15 cellular contexts compared by ENCODE assay signal in genomic region chr4:37653601-37654000, GRCh38. TPM values are rescaled to one million over a fixed set of nuclear protein-coding genes. Genes with fewer than 3 reads are reported as not detected.
A peak's percentile ranks its signal among the peaks of the same experiment; 100 is the strongest.
DNase-seq lines count a peak whose midpoint lies in the region; ATAC-seq and TF ChIP-seq lines count a peak whose summit lies in the region.
"Had no signal": no experiment of that assay in that cellular context is flagged by ENCODE, and none has a peak within 500 bp of the region (broad histone marks: within the 10 kb centered on the region; RNA-seq: fewer than 3 reads in every experiment).

No MANE protein-coding gene starts in this region.

- TF ChIP-seq CTCF in hepatocyte (IDR thresholded peaks at IDR 0.05; ENCODE audit: poor library complexity): no peak

- no peak overlapping the region for H3K4me3 Mint-ChIP-seq in T-helper 17 cell
- H3K4me3 Mint-ChIP-seq: effector memory CD8-positive, alpha-beta T cell; nephron had no signal

- H3K4me2 ChIP-seq in mesendoderm (ENCODE audit: low read length) (no peak overlapping the region), hepatocyte (no peak overlapping the region)
- H3K4me2 ChIP-seq: smooth muscle cell had no signal

- H3K9me3 ChIP-seq in HUES6 (ENCODE audit: control insufficient read depth, insufficient read depth, low read depth, low read length) (peaks cover 35% of the 10 kb centered on the region), T-helper 17 cell (ENCODE audit: control insufficient read depth, low read length, poor library complexity, severe bottlenecking) (no peaks in the 10 kb centered on the region), hepatocyte (ENCODE audit: low read depth) (no peaks in the 10 kb centered on the region)
- H3K9me3 ChIP-seq: SJSA1 had no signal

- no peak overlapping the region for H3K18ac ChIP-seq in mesendoderm (ENCODE audit: low read length)

- H3K4me3 ChIP-seq in HUES6 (ENCODE audit: low read depth, low read length): no peak overlapping the region
- no peak overlapping the region for H3K4me3 ChIP-seq in mesendoderm (ENCODE audit: low read length)
- H3K4me3 ChIP-seq in hepatocyte: no peak overlapping the region
- H3K4me3 ChIP-seq: left lung, SJSA1, smooth muscle cell, thoracic aorta had no signal

- H2BK5ac ChIP-seq in mesendoderm (ENCODE audit: low read length): no peak overlapping the region

- no peak overlapping the region for H4K8ac ChIP-seq in mesendoderm (ENCODE audit: low read depth, low read length)

- H3K4ac ChIP-seq in mesendoderm (ENCODE audit: low read depth, low read length): no peak overlapping the region

- WGBS in mesendoderm (ENCODE audit: extremely low coverage, insufficient coverage, low lambda C conversion rate): no CpG with 5 or more reads among the region's 1 CpG
- WGBS in hepatocyte (ENCODE audit: low lambda C conversion rate, missing lambda C conversion rate): 71% methylated on average over 1 of the region's 1 CpG

- peaks cover 8% of the 10 kb centered on the region for H3K79me1 ChIP-seq in mesendoderm (ENCODE audit: low read length)

- H3K36me3 ChIP-seq in HUES6 (ENCODE audit: control insufficient read depth, insufficient read depth, low read length) (no peaks in the 10 kb centered on the region), mesendoderm (ENCODE audit: control insufficient read depth, insufficient read depth, low read length) (no peaks in the 10 kb centered on the region), hepatocyte (replicated peaks; ENCODE audit: insufficient read depth, low read depth) (no peaks in the 10 kb centered on the region)
- H3K36me3 ChIP-seq: SJSA1, thoracic aorta had no signal

- no peak overlapping the region for H2BK15ac ChIP-seq in mesendoderm (replicated peaks; ENCODE audit: low read depth)

- H2AK5ac ChIP-seq in mesendoderm (ENCODE audit: low read length): no peak overlapping the region

- H4K20me1 ChIP-seq in hepatocyte (ENCODE audit: insufficient read depth, poor library complexity, severe bottlenecking): no peaks in the 10 kb centered on the region

- H3K79me2 ChIP-seq in mesendoderm (ENCODE audit: control insufficient read depth, insufficient read depth, low read length): no peaks in the 10 kb centered on the region
- peaks cover 66% of the 10 kb centered on the region for H3K79me2 ChIP-seq in hepatocyte

- peaks cover 26% of the 10 kb centered on the region for H3K4me1 ChIP-seq in HUES6 (ENCODE audit: control insufficient read depth, insufficient read depth, low read length)
- H3K4me1 ChIP-seq in mesendoderm (ENCODE audit: control insufficient read depth, low read depth, low read length): no peaks in the 10 kb centered on the region
- H3K4me1 ChIP-seq in hepatocyte (ENCODE audit: insufficient read depth): peaks cover 7% of the 10 kb centered on the region

- H4K5ac ChIP-seq in mesendoderm (ENCODE audit: low read length): no peak overlapping the region

- no peak overlapping the region for H3K9ac ChIP-seq in HUES6 (ENCODE audit: low read length)
- no peak overlapping the region for H3K9ac ChIP-seq in mesendoderm (ENCODE audit: low read length)

- DNase-seq in T-helper 17 cell: no peak
- peak; percentile 89 for DNase-seq in mesendoderm
- no peak for DNase-seq in C1 segment of cervical spinal cord (lab: John Stamatoyannopoulos, UW)
- DNase-seq in hepatocyte (ENCODE audit: low spot score): no peak
- no peak for DNase-seq in stimulated activated CD4-positive, alpha-beta T cell treated with anti-CD3 and anti-CD28 coated beads, Interleukin-1b, Interleukin-23, amount 100 ng/mL, for 48 hours
- DNase-seq: activated CD4-positive, CD25-positive, alpha-beta regulatory T cell treated with anti-CD3 and anti-CD28 coated beads, Interleukin-2, amount 50 U/mL, for 72 hours; effector memory CD8-positive, alpha-beta T cell; left lung; NCI-H524 treated with DMSO at 0.1 percent for 48 hours had no signal

- H3K36me3 Mint-ChIP-seq in T-helper 17 cell (ENCODE audit: low read depth): peaks cover 5% of the 10 kb centered on the region

- no peaks in the 10 kb centered on the region for H3K9me2 ChIP-seq in hepatocyte (replicated peaks; ENCODE audit: insufficient read depth)

- H3K4me1 Mint-ChIP-seq in T-helper 17 cell: peaks cover 14% of the 10 kb centered on the region

- H3K23ac ChIP-seq in mesendoderm (ENCODE audit: low read length): no peak overlapping the region

- H3K27ac ChIP-seq in HUES6 (ENCODE audit: low read depth, low read length) (peak overlapping the region; percentile 35; the same call in 1 of the 2 replicates), mesendoderm (ENCODE audit: low read depth, low read length) (no peak overlapping the region), hepatocyte (no peak overlapping the region)
- H3K27ac ChIP-seq: left lung, SJSA1, thoracic aorta had no signal

- no peak overlapping the region for H3K56ac ChIP-seq in mesendoderm (ENCODE audit: low read length)

- H3K27me3 ChIP-seq in HUES6 (ENCODE audit: control insufficient read depth, insufficient read depth, low read length): no peaks in the 10 kb centered on the region
- H3K27me3 ChIP-seq in mesendoderm (ENCODE audit: insufficient read depth, low read length, poor library complexity): no peaks in the 10 kb centered on the region
- H3K27me3 ChIP-seq in hepatocyte: no peaks in the 10 kb centered on the region
- H3K27me3 ChIP-seq: left lung, SJSA1 had no signal

- H3K27ac Mint-ChIP-seq in T-helper 17 cell: peak overlapping the region; percentile 56
- H3K27ac Mint-ChIP-seq: nephron had no signal

- peak; percentile 29 for ATAC-seq in GM19452 (IDR thresholded peaks at IDR 0.05; ENCODE audit: unreplicated experiment)
- no peak for ATAC-seq in T-helper 17 cell
- ATAC-seq: effector memory CD8-positive, alpha-beta T cell; left lung had no signal

- no peak overlapping the region for H2BK120ac ChIP-seq in mesendoderm (ENCODE audit: low read depth, low read length)

- H2AFZ ChIP-seq in hepatocyte: no peak overlapping the region

- H3K27me3 Mint-ChIP-seq in T-helper 17 cell: no peaks in the 10 kb centered on the region
- H3K27me3 Mint-ChIP-seq: effector memory CD8-positive, alpha-beta T cell had no signal

RNA-seq across cellular contexts. Expression of gene RELL1, which starts 32.6 kb away (rescaled TPM):
- 10 to 100 TPM; 30.1 to 30.7 TPM for total RNA-seq in T-helper 17 cell
- 6.1 TPM for polyA plus RNA-seq in mesendoderm (2013, experiment 1 of 2)
- 6.4 TPM for polyA plus RNA-seq in mesendoderm (2013, experiment 2 of 2)
- total RNA-seq in hepatocyte: 39.8 and 44.8 TPM in 2 replicates
- 5.5 and 10.0 TPM in 2 replicates for polyA plus RNA-seq in hepatocyte
